ENCODE assay signal across 8 cellular contexts in the genomic region with DNA sequence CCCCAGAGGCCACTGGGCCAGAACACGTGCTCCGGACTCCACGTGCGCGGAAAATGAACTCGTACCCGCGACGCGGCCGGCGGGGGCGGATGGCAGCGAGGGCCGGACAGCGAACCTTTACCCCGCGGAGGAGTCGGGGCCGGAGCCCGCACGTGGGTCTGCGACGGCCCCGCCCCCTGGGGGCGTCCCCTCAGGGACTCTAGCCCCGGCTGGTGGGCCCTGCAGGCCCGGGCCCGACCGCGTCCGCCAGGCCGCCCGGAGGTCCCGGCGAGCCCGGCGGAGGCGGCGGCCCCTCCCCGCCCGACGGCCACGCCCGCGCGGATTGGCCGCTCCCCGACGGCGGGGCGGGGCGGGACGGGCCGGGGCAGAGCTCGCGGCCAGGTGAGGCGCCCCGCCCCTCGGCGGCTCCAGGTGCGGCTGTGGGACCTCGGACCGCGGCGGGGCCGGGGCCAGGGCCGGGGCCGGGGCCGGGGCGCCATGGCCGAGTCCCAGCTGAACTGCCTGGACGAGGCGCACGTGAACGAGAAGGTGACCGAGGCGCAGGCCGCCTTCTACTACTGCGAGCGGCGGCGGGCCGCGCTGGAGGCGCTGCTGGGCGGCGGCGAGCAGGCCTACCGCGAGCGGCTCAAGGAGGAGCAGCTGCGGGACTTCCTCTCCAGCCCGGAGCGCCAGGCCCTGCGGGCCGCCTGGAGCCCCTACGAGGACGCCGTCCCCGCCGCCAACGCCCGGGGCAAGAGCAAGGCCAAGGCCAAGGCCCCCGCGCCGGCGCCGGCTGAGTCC.
A peak's percentile ranks its signal among the peaks of the same experiment; 100 is the strongest.
DNase-seq lines count a peak whose midpoint lies in the region; ATAC-seq lines count a peak whose summit lies in the region.

A gene (plus strand): TSS at position 389 of the 780 bp plus-strand sequence. CDS start 89 bp downstream, at position 478.

- H3K9me3 ChIP-seq in iPS-18c (ENCODE audit: control insufficient read depth, insufficient read depth, low read length): no peaks in the 10 kb centered on the region

- H3K36me3 Mint-ChIP-seq in stimulated activated effector memory CD8-positive, alpha-beta T cell treated with anti-CD3 and anti-CD28 coated beads, Interleukin-12 subunit alpha, Interleukin-12 subunit beta, amount 100 ng/mL, for 72 hours: no peaks in the 10 kb centered on the region

- no peaks in the 10 kb centered on the region for H3K4me1 Mint-ChIP-seq in stimulated activated effector memory CD8-positive, alpha-beta T cell treated with anti-CD3 and anti-CD28 coated beads, Interleukin-12 subunit alpha, Interleukin-12 subunit beta, amount 100 ng/mL, for 72 hours

- DNase-seq in NCI-H748 (lab: John Stamatoyannopoulos, UW; ENCODE audit: unreplicated experiment) (peak; percentile 67), NCI-H748 treated with DMSO at 0.1 percent for 48 hours (lab: John Stamatoyannopoulos, UW) (no peak), globus pallidus (ENCODE audit: low spot score) (no peak)
- DNase-seq in activated T-helper 9 cell treated with anti-CD3 and anti-CD28 coated beads, Interleukin-2, amount 50 U/mL, for 16 hours (ENCODE audit: low read depth): peak; percentile 28
- DNase-seq in stimulated activated effector memory CD8-positive, alpha-beta T cell treated with anti-CD3 and anti-CD28 coated beads, Interleukin-12 subunit alpha, Interleukin-12 subunit beta, amount 100 ng/mL, for 72 hours (ENCODE audit: low spot score in 2 of 2): peak in 1 of 2 donors; percentile 18

- no peaks in the 10 kb centered on the region for H3K9me3 Mint-ChIP-seq in stimulated activated effector memory CD8-positive, alpha-beta T cell treated with anti-CD3 and anti-CD28 coated beads, Interleukin-12 subunit alpha, Interleukin-12 subunit beta, amount 100 ng/mL, for 72 hours

- peak; percentile 80 for ATAC-seq in stimulated activated effector memory CD8-positive, alpha-beta T cell treated with anti-CD3 and anti-CD28 coated beads, Interleukin-12 subunit alpha, Interleukin-12 subunit beta, amount 100 ng/mL, for 72 hours
- ATAC-seq in HG02571 (IDR thresholded peaks at IDR 0.05; ENCODE audit: unreplicated experiment) (no peak), HG02973 (IDR thresholded peaks at IDR 0.05; ENCODE audit: unreplicated experiment) (no peak)

- peak within 1 kb of the TSS; percentile 60 for H3K4me3 ChIP-seq in iPS-18c (ENCODE audit: insufficient read depth, low read depth, low read length)

- peak within 1 kb of the TSS; percentile 41 for H3K4me3 Mint-ChIP-seq in stimulated activated effector memory CD8-positive, alpha-beta T cell treated with anti-CD3 and anti-CD28 coated beads, Interleukin-12 subunit alpha, Interleukin-12 subunit beta, amount 100 ng/mL, for 72 hours

- no peak within 1 kb of the TSS for H3K27ac Mint-ChIP-seq in stimulated activated effector memory CD8-positive, alpha-beta T cell treated with anti-CD3 and anti-CD28 coated beads, Interleukin-12 subunit alpha, Interleukin-12 subunit beta, amount 100 ng/mL, for 72 hours

Comparison
In these comparisons a context has a peak if more than half of its experiments do, and no peak if none do; other contexts are left out.
1. DNase-seq: peak in NCI-H748 (single experiment) and activated T-helper 9 cell treated with anti-CD3 and anti-CD28 coated beads, Interleukin-2, amount 50 U/mL, for 16 hours (single experiment); none in NCI-H748 treated with DMSO at 0.1 percent for 48 hours (single experiment) and globus pallidus (single experiment).